In the genomic region with DNA sequence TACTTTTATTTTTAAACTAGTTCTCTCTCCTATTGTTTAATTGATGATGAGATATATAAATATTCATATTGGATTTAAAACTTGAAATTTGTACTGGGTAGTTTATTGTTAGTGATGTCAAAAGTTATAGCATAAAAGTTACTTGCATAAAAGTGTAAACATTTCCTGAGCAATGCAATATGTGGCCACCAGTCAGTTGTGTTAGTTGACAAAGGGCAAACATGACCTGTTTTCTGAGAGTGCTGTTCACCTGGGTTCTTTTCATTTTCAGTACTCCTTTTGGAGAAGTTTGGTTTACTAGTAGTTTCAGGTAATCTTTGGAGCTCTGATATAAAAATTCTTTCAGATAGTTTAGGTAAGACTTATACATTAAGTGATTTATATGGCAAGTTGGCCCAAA, we compare ENCODE assay signal across 23 cellular contexts.
"Had no signal": no experiment of that assay in that cellular context is flagged by ENCODE, and none has a peak within 500 bp of the region (broad histone marks: within the 10 kb centered on the region; RNA-seq: fewer than 3 reads in every experiment).

No MANE protein-coding gene starts in this region.

- H3K9me3 ChIP-seq: SK-N-SH had no signal

- H3K4me3 ChIP-seq: K562 had no signal

- ATAC-seq: K562, Panc1, PC-3, T-cell had no signal

- DNase-seq: Kasumi-1; MM.1S; NCI-H1092 treated with DMSO at 0.1 percent for 48 hours; NCI-H1436 treated with DMSO at 0.1 percent for 48 hours; NCI-H1694; NCI-H187 treated with DMSO at 0.1 percent for 48 hours; NCI-H2029 treated with DMSO at 0.1 percent for 48 hours; NCI-H2171 treated with DMSO at 0.1 percent for 48 hours; NCI-H345; NCI-H446 treated with DMSO at 0.1 percent for 48 hours; NCI-H510A treated with DMSO at 0.1 percent for 48 hours; NCI-H526; NCI-H774; NK-92 treated with Interleukin-12 subunit alpha and Interleukin-12 subunit beta, amount 100 ng/mL, for 24 hours; PC-3; SHP77; SK-N-SH; SW 1271; T-cell had no signal

- H3K9ac ChIP-seq: KMS-11, SK-N-SH had no signal

- H3K27ac ChIP-seq: KMS-11, RWPE1 had no signal

- H3K4me2 ChIP-seq: KMS-11, SK-N-SH had no signal
